In genomic region chr3:131341761-131342160, GRCh38 we compare ENCODE assay signal across 40 cellular contexts.
"Had no signal": no experiment of that assay in that cellular context is flagged by ENCODE, and none has a peak within 500 bp of the region (broad histone marks: within the 10 kb centered on the region; RNA-seq: fewer than 3 reads in every experiment).

No MANE protein-coding gene starts in this region.

- H3K9me3 Mint-ChIP-seq: activated naive CD4-positive, alpha-beta T cell treated with anti-CD3 and anti-CD28 coated beads, Interleukin-2, amount 10 ng/mL, durations not matched to agents 7 days and 5 days; activated T-helper 1 cell treated with anti-CD3 and anti-CD28 coated beads, Interleukin-12 subunit alpha, Interleukin-12 subunit beta, Interleukin-2, Interleukin-4 antibody, amounts not matched to agents 30 ng/mL and 10 ng/mL and 1 ng/mL, durations not matched to agents 14 hours and 24 hours and 36 hours; activated T-helper 2 cell treated with anti-CD3 and anti-CD28 coated beads, Interferon-gamma antibody, Interleukin-2, Interleukin-4, amounts not matched to agents 10 μg/mL and 5 μg/mL and 100 μg/mL, durations not matched to agents 14 hours and 24 hours and 36 hours; central memory CD8-positive, alpha-beta T cell had no signal

- H3K9me3 ChIP-seq: adrenal gland, ascending aorta had no signal

- H3K36me3 Mint-ChIP-seq: activated naive CD4-positive, alpha-beta T cell treated with anti-CD3 and anti-CD28 coated beads, Interleukin-2, amount 10 ng/mL, durations not matched to agents 7 days and 5 days; activated naive CD8-positive, alpha-beta T cell treated with anti-CD3 and anti-CD28 coated beads for 36 hours; activated naive CD8-positive, alpha-beta T cell treated with anti-CD3 and anti-CD28 coated beads, Interleukin-2, amount 10 ng/mL, durations not matched to agents 7 days and 5 days had no signal

- H3K4me1 Mint-ChIP-seq: activated naive CD4-positive, alpha-beta T cell treated with anti-CD3 and anti-CD28 coated beads, Interleukin-2, amount 10 ng/mL, durations not matched to agents 7 days and 5 days; activated naive CD4-positive, alpha-beta T cell treated with anti-CD3 and anti-CD28 coated beads, Interleukin-2, amount 50 U/mL, for 24 hours; activated naive CD8-positive, alpha-beta T cell treated with anti-CD3 and anti-CD28 coated beads for 36 hours; activated naive CD8-positive, alpha-beta T cell treated with anti-CD3 and anti-CD28 coated beads, Interleukin-2, amount 10 ng/mL, durations not matched to agents 7 days and 5 days; activated naive CD8-positive, alpha-beta T cell treated with anti-CD3 and anti-CD28 coated beads, Interleukin-2, amount 50 U/mL, for 24 hours; activated T-helper 17 cell treated with anti-CD3 and anti-CD28 coated beads, Interleukin-2, amount 50 U/mL, for 72 hours; central memory CD8-positive, alpha-beta T cell had no signal

- DNase-seq: activated effector memory CD4-positive, alpha-beta T cell treated with anti-CD3 and anti-CD28 coated beads, Interleukin-2, amount 50 U/mL, for 16 hours; activated effector memory CD4-positive, alpha-beta T cell treated with Interleukin-2 at 50 U/mL for 16 hours; activated gamma-delta T cell; activated gamma-delta T cell treated with Interleukin-2 at 50 U/mL for 16 hours; activated naive CD4-positive, alpha-beta T cell; activated naive CD4-positive, alpha-beta T cell treated with anti-CD3 and anti-CD28 coated beads for 36 hours; activated naive CD4-positive, alpha-beta T cell treated with anti-CD3 and anti-CD28 coated beads, Interleukin-2, amount 10 ng/mL, durations not matched to agents 7 days and 5 days; activated naive CD4-positive, alpha-beta T cell treated with anti-CD3 and anti-CD28 coated beads, Interleukin-2, amount 50 U/mL, for 16 hours; activated naive CD4-positive, alpha-beta T cell treated with Interleukin-2 at 50 U/mL for 16 hours; activated naive CD8-positive, alpha-beta T cell treated with anti-CD3 and anti-CD28 coated beads for 36 hours; activated naive CD8-positive, alpha-beta T cell treated with anti-CD3 and anti-CD28 coated beads, Interleukin-2, amount 10 ng/mL, durations not matched to agents 7 days and 5 days; activated naive CD8-positive, alpha-beta T cell treated with anti-CD3 and anti-CD28 coated beads, Interleukin-2, amount 50 U/mL, for 24 hours; activated T-cell treated with anti-CD3 and anti-CD28 coated beads, Interleukin-2, amount 50 U/mL, for 1 hour; activated T-cell treated with anti-CD3 and anti-CD28 coated beads, Interleukin-2, amount 50 U/mL, for 24 hours; activated T-cell treated with anti-CD3 and anti-CD28 coated beads, Interleukin-2, amount 50 U/mL, for 4 hours; activated T-cell treated with anti-CD3 and anti-CD28 coated beads, Interleukin-2, amount 50 U/mL, for 48 hours; activated T-cell treated with anti-CD3 and anti-CD28 coated beads, Interleukin-2, amount 50 U/mL, for 72 hours; adrenal gland; amniotic stem cell; amygdala; anterior cingulate cortex; aorta; body of pancreas; brain microvascular endothelial cell; caudate nucleus; central memory CD4-positive, alpha-beta T cell; cerebellar nuclear complex had no signal

- H3K27ac ChIP-seq: adrenal gland, ascending aorta, body of pancreas, brain microvascular endothelial cell, breast epithelium, cardiac muscle cell had no signal

- H3K36me3 ChIP-seq: adrenal gland, ascending aorta, brain microvascular endothelial cell, breast epithelium, cardiac muscle cell had no signal

- H3K27me3 ChIP-seq: adrenal gland, ascending aorta, body of pancreas, brain microvascular endothelial cell, breast epithelium, cardiac muscle cell had no signal

- H3K4me3 ChIP-seq: adrenal gland, ascending aorta, body of pancreas, breast epithelium, cardiac muscle cell had no signal

- FAIRE-seq: astrocyte, bronchial epithelial cell had no signal

- ATAC-seq: activated naive CD4-positive, alpha-beta T cell treated with anti-CD3 and anti-CD28 coated beads, Interleukin-2, amount 50 U/mL, for 72 hours; activated naive CD8-positive, alpha-beta T cell treated with anti-CD3 and anti-CD28 coated beads, Interleukin-2, amount 50 U/mL, for 24 hours; activated T-cell treated with anti-CD3 and anti-CD28 coated beads, Interleukin-2, amount 50 U/mL, for 4 hours; activated T-cell treated with anti-CD3 and anti-CD28 coated beads, Interleukin-2, amount 50 U/mL, for 72 hours; activated T-helper 17 cell treated with anti-CD3 and anti-CD28 coated beads, Interleukin-2, amount 50 U/mL, for 72 hours; body of pancreas had no signal

- H3K27me3 Mint-ChIP-seq: activated naive CD4-positive, alpha-beta T cell treated with anti-CD3 and anti-CD28 coated beads, Interleukin-2, amount 10 ng/mL, durations not matched to agents 7 days and 5 days; activated naive CD4-positive, alpha-beta T cell treated with anti-CD3 and anti-CD28 coated beads, Interleukin-2, amount 50 U/mL, for 24 hours; activated naive CD8-positive, alpha-beta T cell treated with anti-CD3 and anti-CD28 coated beads for 36 hours; activated naive CD8-positive, alpha-beta T cell treated with anti-CD3 and anti-CD28 coated beads, Interleukin-2, amount 50 U/mL, for 24 hours; activated T-cell treated with anti-CD3 and anti-CD28 coated beads, Interleukin-2, amount 50 U/mL, for 24 hours; activated T-helper 17 cell treated with anti-CD3 and anti-CD28 coated beads, Interleukin-2, amount 50 U/mL, for 72 hours; brain; central memory CD8-positive, alpha-beta T cell had no signal

- H3K4me1 ChIP-seq: adrenal gland, breast epithelium had no signal

- H3K27ac Mint-ChIP-seq: activated naive CD4-positive, alpha-beta T cell treated with anti-CD3 and anti-CD28 coated beads for 36 hours; activated naive CD4-positive, alpha-beta T cell treated with anti-CD3 and anti-CD28 coated beads, Interleukin-2, amount 10 ng/mL, durations not matched to agents 7 days and 5 days; activated naive CD4-positive, alpha-beta T cell treated with anti-CD3 and anti-CD28 coated beads, Interleukin-2, amount 50 U/mL, for 24 hours; activated naive CD4-positive, alpha-beta T cell treated with anti-CD3 and anti-CD28 coated beads, Interleukin-2, amount 50 U/mL, for 72 hours; activated naive CD8-positive, alpha-beta T cell; activated naive CD8-positive, alpha-beta T cell treated with anti-CD3 and anti-CD28 coated beads for 36 hours; activated naive CD8-positive, alpha-beta T cell treated with anti-CD3 and anti-CD28 coated beads, Interleukin-2, amount 10 ng/mL, durations not matched to agents 7 days and 5 days; activated naive CD8-positive, alpha-beta T cell treated with anti-CD3 and anti-CD28 coated beads, Interleukin-2, amount 50 U/mL, for 24 hours; activated T-cell treated with anti-CD3 and anti-CD28 coated beads, Interleukin-2, amount 50 U/mL, for 24 hours; activated T-cell treated with anti-CD3 and anti-CD28 coated beads, Interleukin-2, amount 50 U/mL, for 72 hours; activated T-helper 1 cell treated with anti-CD3 and anti-CD28 coated beads, Interleukin-12 subunit alpha, Interleukin-12 subunit beta, Interleukin-2, Interleukin-4 antibody, amounts not matched to agents 30 ng/mL and 10 ng/mL and 1 ng/mL, durations not matched to agents 14 hours and 24 hours and 36 hours; activated T-helper 17 cell treated with anti-CD3 and anti-CD28 coated beads, Interleukin-2, amount 50 U/mL, for 72 hours; activated T-helper 2 cell treated with anti-CD3 and anti-CD28 coated beads, Interferon-gamma antibody, Interleukin-2, Interleukin-4, amounts not matched to agents 10 μg/mL and 5 μg/mL and 100 μg/mL, durations not matched to agents 14 hours and 24 hours and 36 hours; brain had no signal

- H3K4me3 Mint-ChIP-seq: activated naive CD4-positive, alpha-beta T cell treated with anti-CD3 and anti-CD28 coated beads for 36 hours; activated naive CD4-positive, alpha-beta T cell treated with anti-CD3 and anti-CD28 coated beads, Interleukin-2, amount 10 ng/mL, durations not matched to agents 7 days and 5 days; activated naive CD4-positive, alpha-beta T cell treated with anti-CD3 and anti-CD28 coated beads, Interleukin-2, amount 50 U/mL, for 24 hours; activated naive CD8-positive, alpha-beta T cell; activated naive CD8-positive, alpha-beta T cell treated with anti-CD3 and anti-CD28 coated beads for 36 hours; activated naive CD8-positive, alpha-beta T cell treated with anti-CD3 and anti-CD28 coated beads, Interleukin-2, amount 10 ng/mL, durations not matched to agents 7 days and 5 days; activated naive CD8-positive, alpha-beta T cell treated with anti-CD3 and anti-CD28 coated beads, Interleukin-2, amount 50 U/mL, for 24 hours; activated T-cell treated with anti-CD3 and anti-CD28 coated beads, Interleukin-2, amount 50 U/mL, for 24 hours; activated T-cell treated with anti-CD3 and anti-CD28 coated beads, Interleukin-2, amount 50 U/mL, for 4 hours; activated T-cell treated with anti-CD3 and anti-CD28 coated beads, Interleukin-2, amount 50 U/mL, for 72 hours; activated T-helper 1 cell treated with anti-CD3 and anti-CD28 coated beads, Interleukin-12 subunit alpha, Interleukin-12 subunit beta, Interleukin-2, Interleukin-4 antibody, amounts not matched to agents 30 ng/mL and 10 ng/mL and 1 ng/mL, durations not matched to agents 14 hours and 24 hours and 36 hours; activated T-helper 17 cell treated with anti-CD3 and anti-CD28 coated beads, Interleukin-2, amount 50 U/mL, for 72 hours; brain; central memory CD8-positive, alpha-beta T cell had no signal
